30 cellular contexts compared by ENCODE assay signal in genomic region chr11:78385205-78385604, GRCh38.
"Had no signal": no experiment of that assay in that cellular context is flagged by ENCODE, and none has a peak within 500 bp of the region (broad histone marks: within the 10 kb centered on the region; RNA-seq: fewer than 3 reads in every experiment).

No MANE protein-coding gene starts in this region.

- H3K36me3 ChIP-seq: MG63 had no signal

- DNase-seq: Karpas-422, Kasumi-1, MG63, MM.1S, MV-4-11, NCI-H1048, NCI-H1092, NCI-H1092 treated with DMSO at 0.1 percent for 48 hours, NCI-H1105, NCI-H1417 treated with DMSO at 0.1 percent for 48 hours, NCI-H1436, NCI-H1436 treated with DMSO at 0.1 percent for 48 hours, NCI-H146, NCI-H1694, NCI-H1694 treated with DMSO at 0.1 percent for 48 hours, NCI-H187, NCI-H187 treated with DMSO at 0.1 percent for 48 hours, NCI-H1930, NCI-H2081, NCI-H2081 treated with DMSO at 0.1 percent for 48 hours, NCI-H2107, NCI-H2171, NCI-H2171 treated with DMSO at 0.1 percent for 48 hours, NCI-H2227 treated with DMSO at 0.1 percent for 48 hours, NCI-H226, NCI-H446, NCI-H446 treated with DMSO at 0.1 percent for 48 hours, NCI-H510A, NCI-H510A treated with DMSO at 0.1 percent for 48 hours, NCI-H524 had no signal

- H3K9me3 ChIP-seq: MG63 had no signal

- H3K4me3 ChIP-seq: MG63 had no signal
